Comparison of ENCODE assay signal across 2 cellular contexts in the genomic region with DNA sequence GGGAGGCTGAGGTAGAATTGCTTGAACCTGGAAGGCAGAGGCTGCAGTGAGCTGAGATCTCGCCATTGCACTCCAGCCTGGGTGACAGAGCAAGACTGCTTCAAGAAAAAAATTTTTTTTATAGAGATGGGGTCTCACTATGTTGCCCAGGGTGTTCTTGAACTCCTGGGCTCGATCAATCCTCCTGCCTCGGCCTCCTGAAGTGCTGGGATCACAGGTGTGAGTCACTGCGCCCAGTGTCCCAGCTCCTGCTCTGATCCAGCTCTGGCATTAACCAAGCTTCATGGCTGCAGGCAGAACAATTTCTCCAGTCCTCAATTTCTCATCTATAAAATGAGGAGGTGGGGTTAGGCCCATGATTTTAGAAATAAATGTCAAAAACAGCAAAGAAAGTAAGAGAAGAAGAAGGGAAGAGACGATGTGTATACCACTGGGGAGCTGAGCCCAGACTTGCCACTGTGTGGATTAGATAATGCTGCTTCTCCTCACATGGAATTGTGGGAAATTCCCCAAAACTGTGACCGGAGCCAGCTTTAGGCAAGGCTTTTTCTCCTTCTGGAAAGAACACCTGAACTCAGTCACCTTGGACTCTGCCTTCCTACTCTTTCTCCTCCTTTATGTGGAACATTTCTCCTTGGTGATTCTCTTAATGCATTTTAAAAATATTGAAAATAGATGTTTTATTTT.
TF ChIP-seq lines count a peak whose summit lies in the region.

No MANE protein-coding gene starts in this region.

TF ChIP-seq in IMR-90, 13 proteins besides CTCF, POLR2A, EP300 and RAD21:
- TF ChIP-seq MXI1 (IDR thresholded peaks at IDR 0.05; ENCODE audit: borderline replicate concordance, low read depth, low read length) (no peak), RFX5 (IDR thresholded peaks at IDR 0.05; ENCODE audit: low read depth, low read length) (no peak), RCOR1 (IDR thresholded peaks at IDR 0.05; ENCODE audit: insufficient replicate concordance, low read length) (no peak), CEBPB (IDR thresholded peaks at IDR 0.05; ENCODE audit: low read depth, low read length) (no peak), FOS (IDR thresholded peaks at IDR 0.05; ENCODE audit: low read depth, low read length) (no peak), BHLHE40 (IDR thresholded peaks at IDR 0.05; ENCODE audit: low read depth, low read length) (no peak), SMC3 (IDR thresholded peaks at IDR 0.05; ENCODE audit: low read depth, low read length) (no peak), NFE2L2 (IDR thresholded peaks at IDR 0.05; ENCODE audit: low read depth, low read length) (no peak), CHD1 (IDR thresholded peaks at IDR 0.05; ENCODE audit: low read depth, low read length) (no peak)
- TF ChIP-seq, protein P1, sequence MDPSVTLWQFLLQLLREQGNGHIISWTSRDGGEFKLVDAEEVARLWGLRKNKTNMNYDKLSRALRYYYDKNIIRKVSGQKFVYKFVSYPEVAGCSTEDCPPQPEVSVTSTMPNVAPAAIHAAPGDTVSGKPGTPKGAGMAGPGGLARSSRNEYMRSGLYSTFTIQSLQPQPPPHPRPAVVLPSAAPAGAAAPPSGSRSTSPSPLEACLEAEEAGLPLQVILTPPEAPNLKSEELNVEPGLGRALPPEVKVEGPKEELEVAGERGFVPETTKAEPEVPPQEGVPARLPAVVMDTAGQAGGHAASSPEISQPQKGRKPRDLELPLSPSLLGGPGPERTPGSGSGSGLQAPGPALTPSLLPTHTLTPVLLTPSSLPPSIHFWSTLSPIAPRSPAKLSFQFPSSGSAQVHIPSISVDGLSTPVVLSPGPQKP (IDR thresholded peaks at IDR 0.05; ENCODE audit: borderline replicate concordance, low read depth, low read length): no peak

TF ChIP-seq in GM12891, 5 proteins besides CTCF, POLR2A, EP300 and RAD21:
- TF ChIP-seq POLR2AphosphoS5 (IDR thresholded peaks at IDR 0.05; ENCODE audit: low read depth, low read length): no peak
- no peak for TF ChIP-seq SPI1 (IDR thresholded peaks at IDR 0.05; ENCODE audit: low read depth, low read length)
- no peak for TF ChIP-seq POU2F2 (IDR thresholded peaks at IDR 0.05; ENCODE audit: low read depth, low read length)
- TF ChIP-seq PAX5 (IDR thresholded peaks at IDR 0.05; ENCODE audit: insufficient read depth, low read length, severe bottlenecking): no peak
- TF ChIP-seq TAF1 (IDR thresholded peaks at IDR 0.05; ENCODE audit: low read depth, low read length): no peak
